In genomic region chr6:43916924-43917877, GRCh38 we compare ENCODE assay signal across 13 cellular contexts.
DNase-seq lines count a peak whose midpoint lies in the region; ATAC-seq, FAIRE-seq and TF ChIP-seq lines count a peak whose summit lies in the region.
"Had no signal": no experiment of that assay in that cellular context is flagged by ENCODE, and none has a peak within 500 bp of the region (broad histone marks: within the 10 kb centered on the region; RNA-seq: fewer than 3 reads in every experiment).

No MANE protein-coding gene starts in this region.

- H2AK5ac ChIP-seq in IMR-90 (ENCODE audit: low read depth, low read length): 0 out of 2 replicates have a peak overlapping the region, but pooled peaks have one; percentile 27

- CTCF ChIA-PET in IMR-90 (lab: Yijun Ruan, JAX): no interaction called here

- in situ Hi-C loops in IMR-90 (cut with MboI; ENCODE audit: low sequenced_read_pairs): no loop called here

- no peak overlapping the region for H3K56ac ChIP-seq in IMR-90 (ENCODE audit: extremely low read depth, insufficient read depth, low read length)

- peak overlapping the region; percentile 11; the same call in 1 of the 3 replicates for H2BK15ac ChIP-seq in IMR-90 (ENCODE audit: low read depth, low read length)

- no peaks in the 10 kb centered on the region for H3K79me1 ChIP-seq in IMR-90 (ENCODE audit: low read depth in 1 of 2, low read length in 2 of 2)

- dilution Hi-C loops in IMR-90 (cut with HindIII; ENCODE audit: low sequenced_read_pairs, unreplicated experiment): no loop called here

- no peak overlapping the region for H4K8ac ChIP-seq in IMR-90 (ENCODE audit: low read depth in 2 of 2, low read length in 2 of 2)

- H3K4ac ChIP-seq in IMR-90 (ENCODE audit: low read depth, low read length): no peak overlapping the region

- H4K20me1 ChIP-seq in IMR-90 (ENCODE audit: insufficient read depth, low read length): no peaks in the 10 kb centered on the region

- H2BK20ac ChIP-seq in IMR-90 (ENCODE audit: low read depth, low read length): no peak overlapping the region

- TF ChIP-seq RAD21 in IMR-90 (IDR thresholded peaks at IDR 0.05; ENCODE audit: low read length): no peak

- no peak overlapping the region for H3K23ac ChIP-seq in IMR-90 (ENCODE audit: low read depth, low read length)

- H3K27ac ChIP-seq in IMR-90 (ENCODE audit: insufficient read depth, low read length) (no peak overlapping the region), colonic mucosa (peak overlapping the region; percentile 76), pancreas (peak overlapping the region; percentile 44 to 78 (median 62))
- H3K27ac ChIP-seq: tibial artery had no signal

- no CpG with 5 or more reads among the region's 12 CpGs for WGBS in IMR-90 (ENCODE audit: extremely low coverage in 2 of 2, insufficient read length in 1 of 2), 2 experiments
- WGBS in pancreas, 2 donors: 44 to 48% methylated on average over 12 of the region's 12 CpGs

- H3K4me2 ChIP-seq in IMR-90 (ENCODE audit: low read depth, low read length): no peak overlapping the region
- H3K4me2 ChIP-seq: SK-N-SH had no signal

- no peaks in the 10 kb centered on the region for H3K36me3 ChIP-seq in BE2C
- H3K36me3 ChIP-seq in IMR-90 (ENCODE audit: control insufficient read depth, insufficient read depth, low read length): no peaks in the 10 kb centered on the region
- H3K36me3 ChIP-seq in colonic mucosa: no peaks in the 10 kb centered on the region
- no peaks in the 10 kb centered on the region for H3K36me3 ChIP-seq in pancreas
- H3K36me3 ChIP-seq: breast epithelium, tibial artery had no signal

- H3K18ac ChIP-seq in IMR-90 (ENCODE audit: low read depth, low read length): no peak overlapping the region

- no peak for TF ChIP-seq CTCF in BE2C (IDR thresholded peaks at IDR 0.05; ENCODE audit: low read depth, low read length)
- no peak for TF ChIP-seq CTCF in IMR-90 (conservative IDR thresholded peaks at IDR 0.05; ENCODE audit: low read depth, low read length)
- TF ChIP-seq CTCF in colonic mucosa (IDR thresholded peaks at IDR 0.05): no peak
- TF ChIP-seq CTCF in pancreas (IDR thresholded peaks at IDR 0.05): no peak

- POLR2A ChIA-PET in IMR-90 (lab: Charles Lee; ENCODE audit: unreplicated experiment): no interaction called here

- no peak overlapping the region for H2BK5ac ChIP-seq in IMR-90 (ENCODE audit: low read depth, low read length, poor library complexity, severe bottlenecking)

- no peak for TF ChIP-seq POLR2A in IMR-90 (IDR thresholded peaks at IDR 0.05; ENCODE audit: low read depth, low read length)

- no peak overlapping the region for H4K91ac ChIP-seq in IMR-90 (ENCODE audit: insufficient read depth, low read depth, low read length)

- intact Hi-C loops in IMR-90 (cut with micrococcal nuclease) (no loop called here), colonic mucosa (cut with DNase I) (no loop called here), pancreas (cut with DNase I) (no loop called here)

- DNase-seq in BE2C (peak; percentile 62), IMR-90 (peak; percentile 51), colonic mucosa (peak; percentile 87), pancreas (peak in 5 of 6 donors; percentile 60 to 80 (median 75)), ecto neural progenitor cell (ENCODE audit: low spot score) (no peak), HPDE6-E6E7 (ENCODE audit: extremely low spot score) (no peak)
- DNase-seq: NCI-H1694 treated with DMSO at 0.1 percent for 48 hours, SK-N-SH had no signal

- no peak overlapping the region for H2BK120ac ChIP-seq in IMR-90 (ENCODE audit: low read depth, low read length)

- FAIRE-seq in pancreas (lab: Jason Lieb, UNC): no peak

- H3K9ac ChIP-seq in IMR-90 (ENCODE audit: low read depth, low read length) (no peak overlapping the region), colonic mucosa (ENCODE audit: low read depth in 2 of 2, low read length in 2 of 2) (peak overlapping the region in 1 of 2 donors; percentile 16)
- H3K9ac ChIP-seq: SK-N-SH had no signal

- no peak overlapping the region for H4K5ac ChIP-seq in IMR-90 (ENCODE audit: low read depth, low read length)

- H3K9me3 ChIP-seq in BE2C (no peaks in the 10 kb centered on the region), IMR-90 (ENCODE audit: control insufficient read depth, insufficient read depth, low read length) (no peaks in the 10 kb centered on the region), colonic mucosa (no peaks in the 10 kb centered on the region), pancreas (no peaks in the 10 kb centered on the region)
- H3K9me3 ChIP-seq: breast epithelium, SK-N-SH, tibial artery had no signal

- H3K4me3 ChIP-seq in BE2C (ENCODE audit: low read depth, low read length) (no peak overlapping the region), IMR-90 (ENCODE audit: insufficient read depth, low read depth, low read length) (no peak overlapping the region), colonic mucosa (no peak overlapping the region), pancreas (no peak overlapping the region)
- H3K4me3 ChIP-seq: breast epithelium, tibial artery had no signal

- peak; percentile 45 for ATAC-seq in IMR-90 (ENCODE audit: low read depth)
- ATAC-seq in pancreas: peak; percentile 40 to 58 (median 50)
- ATAC-seq in GM18867 (IDR thresholded peaks at IDR 0.05; ENCODE audit: unreplicated experiment): no peak
- no peak for ATAC-seq in HG02840 (IDR thresholded peaks at IDR 0.05; ENCODE audit: low FRiP score, unreplicated experiment)
- ATAC-seq: natural killer cell treated with Interleukin-12 subunit alpha and Interleukin-12 subunit beta and Interleukin-15 and Interleukin-18, amount 100 ng/mL, for 72 hours had no signal

- H3K4me1 ChIP-seq in BE2C: peaks cover 46% of the 10 kb centered on the region
- peaks cover 10% of the 10 kb centered on the region for H3K4me1 ChIP-seq in IMR-90 (ENCODE audit: control insufficient read depth, insufficient read depth, low read length)
- H3K4me1 ChIP-seq in colonic mucosa: peaks cover 11% of the 10 kb centered on the region
- H3K4me1 ChIP-seq in pancreas: peaks cover 52 to 59% (median 56%) of the 10 kb centered on the region in 3 donors
- H3K4me1 ChIP-seq: breast epithelium, tibial artery had no signal

- no peak overlapping the region for H2AK9ac ChIP-seq in IMR-90 (replicated peaks; ENCODE audit: low read depth, low read length, poor library complexity)

- peaks cover 4% of the 10 kb centered on the region; the same call in 1 of the 2 replicates for H3K9me1 ChIP-seq in IMR-90 (ENCODE audit: insufficient read depth, low read length)

- H3K27me3 ChIP-seq in BE2C: no peaks in the 10 kb centered on the region
- no peaks in the 10 kb centered on the region for H3K27me3 ChIP-seq in IMR-90 (ENCODE audit: control insufficient read depth, insufficient read depth, low read length)
- no peaks in the 10 kb centered on the region for H3K27me3 ChIP-seq in colonic mucosa
- H3K27me3 ChIP-seq in pancreas: no peaks in the 10 kb centered on the region
- H3K27me3 ChIP-seq: breast epithelium, tibial artery had no signal

- peak overlapping the region; percentile 0 for H2AFZ ChIP-seq in IMR-90 (replicated peaks; ENCODE audit: low read length, poor library complexity)

- no peak overlapping the region for H3K14ac ChIP-seq in IMR-90 (replicated peaks; ENCODE audit: low read depth, low read length)

- no TSS peak for BruUV-seq in IMR-90 (replicated peaks; lab: Mats Ljungman, UMichigan)

TF ChIP-seq in IMR-90, 13 proteins besides CTCF, POLR2A, EP300 and RAD21:
- TF ChIP-seq CEBPB (IDR thresholded peaks at IDR 0.05; ENCODE audit: low read depth, low read length) (peak; percentile 70), MXI1 (IDR thresholded peaks at IDR 0.05; ENCODE audit: borderline replicate concordance, low read depth, low read length) (no peak)

Comparison
In these comparisons a context has a peak if more than half of its experiments do, and no peak if none do; other contexts are left out.
1. DNase-seq: peak in BE2C (single experiment), IMR-90 (single experiment), colonic mucosa (single experiment) and pancreas (5 of 6); none in ecto neural progenitor cell (single experiment) and HPDE6-E6E7 (single experiment).
2. ATAC-seq: peak in IMR-90 (single experiment) and pancreas (4 of 4); none in GM18867 (single experiment) and HG02840 (single experiment).